Comparison of ENCODE assay signal across 8 cellular contexts in genomic region chr12:25155031-25155576, GRCh38. TPM values are rescaled to one million over a fixed set of nuclear protein-coding genes. Genes with fewer than 3 reads are reported as not detected.
A peak's percentile ranks its signal among the peaks of the same experiment; 100 is the strongest.
DNase-seq lines count a peak whose midpoint lies in the region; ATAC-seq and TF ChIP-seq lines count a peak whose summit lies in the region.

No MANE protein-coding gene starts in this region.

- peaks cover 12 to 36% of the 10 kb centered on the region in 2 donors for H3K4me1 Mint-ChIP-seq in stimulated activated naive B cell treated with anti-CD40 and anti-IgM and Interleukin-4, amounts not matched to agents 10 μg/mL and 1 μg/mL and 100 μg/mL, for 72 hours
- peaks cover 6% of the 10 kb centered on the region for H3K4me1 Mint-ChIP-seq in activated CD4-positive, alpha-beta T cell treated with anti-CD3 and anti-CD28 coated beads for 36 hours

- peaks cover 0 to 5% of the 10 kb centered on the region in 2 experiments; a peak in 1 of 4 replicates for H3K4me1 ChIP-seq in SK-N-SH (ENCODE audit: control insufficient read depth in 1 of 2, insufficient read depth in 2 of 2, low read depth in 1 of 2, low read length in 1 of 2)

- intact Hi-C loops in activated CD4-positive, alpha-beta T cell treated with anti-CD3 and anti-CD28 coated beads for 36 hours (cut with DNase I, micrococcal nuclease): loop anchor here (1.0 to 10.0 kb wide), 3 partner anchors 164 to 1950 kb away; no protein-coding TSS in a partner anchor

- TF ChIP-seq CTCF in SK-N-SH (IDR thresholded peaks at IDR 0.05): peak; percentile 82

- H3K4me3 Mint-ChIP-seq in stimulated activated naive B cell treated with anti-CD40 and anti-IgM and Interleukin-4, amounts not matched to agents 10 μg/mL and 1 μg/mL and 100 μg/mL, for 72 hours: peak overlapping the region in 1 of 2 donors; percentile 56
- H3K4me3 Mint-ChIP-seq in activated CD4-positive, alpha-beta T cell treated with anti-CD3 and anti-CD28 coated beads for 36 hours: no peak overlapping the region

- WGBS in SK-N-SH (ENCODE audit: low lambda C conversion rate): 75% methylated on average over 2 of the region's 2 CpGs

- no peak overlapping the region for H3K4me2 ChIP-seq in SK-N-SH

- CTCF ChIA-PET in SK-N-SH (lab: Yijun Ruan, JAX): interaction anchor here (0.5 to 3.9 kb wide), 44 partner anchors 8 to 1949 kb away, joined by 3 to 33 read pairs (median 4); a partner anchor contains a TSS
- CTCF ChIA-PET in activated CD4-positive, alpha-beta T cell treated with anti-CD3 and anti-CD28 coated beads for 36 hours (lab: Charles Lee): interaction anchor here (0.6 to 4.5 kb wide), 33 partner anchors 11 to 902 kb away, joined by 3 to 39 read pairs (median 4); partner anchors contain the start of genes DNAI7 and ETFRF1

- no peak for TF ChIP-seq EP300 in SK-N-SH (IDR thresholded peaks at IDR 0.05; ENCODE audit: borderline replicate concordance in 1 of 2, low read depth in 1 of 2, low read length in 1 of 2)

- peak; percentile 60 for TF ChIP-seq RAD21 in SK-N-SH (IDR thresholded peaks at IDR 0.05; ENCODE audit: low read length)

- H3K36me3 Mint-ChIP-seq in stimulated activated naive B cell treated with anti-CD40 and anti-IgM and Interleukin-4, amounts not matched to agents 10 μg/mL and 1 μg/mL and 100 μg/mL, for 72 hours: peaks cover 0 to 3% of the 10 kb centered on the region in 2 donors
- H3K36me3 Mint-ChIP-seq in activated CD4-positive, alpha-beta T cell treated with anti-CD3 and anti-CD28 coated beads for 36 hours (ENCODE audit: low read depth): no peaks in the 10 kb centered on the region

- H3K9me3 ChIP-seq in SK-N-SH: no peaks in the 10 kb centered on the region; the same call in 1 of the 2 replicates

- H3K9ac ChIP-seq in SK-N-SH: no peak overlapping the region

- peak; percentile 57 for ATAC-seq in GM19035 (IDR thresholded peaks at IDR 0.05; ENCODE audit: unreplicated experiment)
- peak; percentile 60 to 68 for ATAC-seq in stimulated activated naive B cell treated with anti-CD40 and anti-IgM and Interleukin-4, amounts not matched to agents 10 μg/mL and 1 μg/mL and 100 μg/mL, for 72 hours (replicated peaks)
- no peak for ATAC-seq in activated CD4-positive, alpha-beta T cell treated with anti-CD3 and anti-CD28 coated beads for 36 hours

- H3K9me2 ChIP-seq in SK-N-SH: no peaks in the 10 kb centered on the region

- H3K27me3 Mint-ChIP-seq in stimulated activated naive B cell treated with anti-CD40 and anti-IgM and Interleukin-4, amounts not matched to agents 10 μg/mL and 1 μg/mL and 100 μg/mL, for 72 hours: no peaks in the 10 kb centered on the region
- no peaks in the 10 kb centered on the region for H3K27me3 Mint-ChIP-seq in activated CD4-positive, alpha-beta T cell treated with anti-CD3 and anti-CD28 coated beads for 36 hours

- no peaks in the 10 kb centered on the region for H3K36me3 ChIP-seq in SK-N-SH (replicated peaks in 1 of 2; ENCODE audit: control insufficient read depth in 1 of 2, insufficient read depth in 2 of 2, low read length in 1 of 2)

- peak overlapping the region; percentile 76; the same call in 1 of the 2 replicates for H2AFZ ChIP-seq in SK-N-SH (ENCODE audit: low read depth)

- H3K4me3 ChIP-seq in SK-N-SH (ENCODE audit: low read depth in 2 of 2, low read length in 1 of 2): no peak overlapping the region; a peak in 1 of 4 replicates

- POLR2A ChIA-PET in SK-N-SH (lab: Yijun Ruan, JAX): no interaction called here
- POLR2A ChIA-PET in activated CD4-positive, alpha-beta T cell treated with anti-CD3 and anti-CD28 coated beads for 36 hours (lab: Charles Lee): no interaction called here

- no peaks in the 10 kb centered on the region for H3K9me3 Mint-ChIP-seq in stimulated activated naive B cell treated with anti-CD40 and anti-IgM and Interleukin-4, amounts not matched to agents 10 μg/mL and 1 μg/mL and 100 μg/mL, for 72 hours
- H3K9me3 Mint-ChIP-seq in activated CD4-positive, alpha-beta T cell treated with anti-CD3 and anti-CD28 coated beads for 36 hours (ENCODE audit: low read depth): no peaks in the 10 kb centered on the region

- no peaks in the 10 kb centered on the region for H3K27me3 ChIP-seq in SK-N-SH (ENCODE audit: insufficient read depth)

- no peaks in the 10 kb centered on the region for H3K79me2 ChIP-seq in SK-N-SH (ENCODE audit: insufficient read depth)

- H3F3A ChIP-seq in SK-N-SH (replicated peaks; ENCODE audit: insufficient read depth): peaks cover 18% of the 10 kb centered on the region

- peak overlapping the region in 1 of 2 experiments; percentile 12; a peak in 1 of 4 replicates for H3K27ac ChIP-seq in SK-N-SH (ENCODE audit: low read depth in 2 of 2, low read length in 1 of 2)

- DNase-seq in DMS153 treated with DMSO at 0.1 percent for 48 hours (lab: John Stamatoyannopoulos, UW; ENCODE audit: unreplicated experiment) (peak; percentile 8), HPDE6-E6E7 (ENCODE audit: extremely low spot score) (peak; percentile 11), SK-N-SH (peak; percentile 35), fibroblast of the conjunctiva (ENCODE audit: low read depth) (peak; percentile 26), nucleus accumbens (lab: John Stamatoyannopoulos, UW) (no peak)
- DNase-seq in stimulated activated naive B cell treated with anti-CD40 and anti-IgM and Interleukin-4, amounts not matched to agents 10 μg/mL and 1 μg/mL and 100 μg/mL, for 72 hours: no peak
- DNase-seq in activated CD4-positive, alpha-beta T cell treated with anti-CD3 and anti-CD28 coated beads for 36 hours: no peak

- H3K27ac Mint-ChIP-seq in stimulated activated naive B cell treated with anti-CD40 and anti-IgM and Interleukin-4, amounts not matched to agents 10 μg/mL and 1 μg/mL and 100 μg/mL, for 72 hours: peak overlapping the region; percentile 37
- H3K27ac Mint-ChIP-seq in activated CD4-positive, alpha-beta T cell treated with anti-CD3 and anti-CD28 coated beads for 36 hours: no peak overlapping the region

- no peaks in the 10 kb centered on the region for H4K20me1 ChIP-seq in SK-N-SH (ENCODE audit: insufficient read depth)

TF ChIP-seq in SK-N-SH, 30 proteins besides CTCF, POLR2A, EP300 and RAD21:
- TF ChIP-seq USF2 (IDR thresholded peaks at IDR 0.05; ENCODE audit: borderline replicate concordance, low read depth, low read length) (no peak), SMC3 (IDR thresholded peaks at IDR 0.05; ENCODE audit: low read depth, low read length) (peak; percentile 33; the same call in 1 of the 2 replicates)

RNA-seq across cellular contexts. Expression of gene DNAI7, which starts 39.9 kb away (rescaled TPM):
- polyA plus RNA-seq in SK-N-SH (2012; rRNA removed): 0.30 and 0.34 TPM in 2 replicates
- polyA plus RNA-seq in SK-N-SH (2012; cell fraction: cytosol; rRNA removed): 0.35 and 0.49 TPM in 2 replicates
- polyA plus RNA-seq in SK-N-SH (2012; cell fraction: nucleus; rRNA removed): 0.16 and 0.45 TPM in 2 replicates
- not detected for total RNA-seq in activated CD4-positive, alpha-beta T cell treated with anti-CD3 and anti-CD28 coated beads for 36 hours

RNA-seq across cellular contexts. Expression of gene ETFRF1, which starts 39.9 kb away (rescaled TPM):
- polyA plus RNA-seq in SK-N-SH (2012; rRNA removed): 7.8 and 10.7 TPM in 2 replicates
- 15.2 and 21.6 TPM in 2 replicates for polyA plus RNA-seq in SK-N-SH (2012; cell fraction: cytosol; rRNA removed)
- 3.0 and 6.7 TPM in 2 replicates for polyA plus RNA-seq in SK-N-SH (2012; cell fraction: nucleus; rRNA removed)
- total RNA-seq in activated CD4-positive, alpha-beta T cell treated with anti-CD3 and anti-CD28 coated beads for 36 hours: 10 to 100 TPM; 11.7 to 15.4 TPM

Comparison
In these comparisons a context has a peak if more than half of its experiments do, and no peak if none do; other contexts are left out.
1. DNase-seq: peak in DMS153 treated with DMSO at 0.1 percent for 48 hours (single experiment), HPDE6-E6E7 (single experiment), SK-N-SH (single experiment) and fibroblast of the conjunctiva (single experiment); none in stimulated activated naive B cell treated with anti-CD40 and anti-IgM and Interleukin-4, amounts not matched to agents 10 μg/mL and 1 μg/mL and 100 μg/mL, for 72 hours (single experiment), activated CD4-positive, alpha-beta T cell treated with anti-CD3 and anti-CD28 coated beads for 36 hours (single experiment) and nucleus accumbens (0 of 56).